18 cellular contexts compared by ENCODE assay signal in genomic region chr3:153734777-153735551, GRCh38.
DNase-seq lines count a peak whose midpoint lies in the region; TF ChIP-seq lines count a peak whose summit lies in the region.
"Had no signal": no experiment of that assay in that cellular context is flagged by ENCODE, and none has a peak within 500 bp of the region (broad histone marks: within the 10 kb centered on the region; RNA-seq: fewer than 3 reads in every experiment).

No MANE protein-coding gene starts in this region.

- H4K20me1 ChIP-seq in mammary epithelial cell (ENCODE audit: insufficient read depth, low read length), result no peaks in the 10 kb centered on the region

- H3K4me1 ChIP-seq in mammary epithelial cell (ENCODE audit: insufficient read depth, low read length), result peaks cover 6% of the 10 kb centered on the region
- H3K4me1 ChIP-seq in stomach smooth muscle (ENCODE audit: control insufficient read depth, insufficient read depth, low read length), result no peaks in the 10 kb centered on the region
- H3K4me1 ChIP-seq: heart left ventricle had no signal

- 84% methylated on average over 1 of the region's 1 CpG for WGBS in mammary epithelial cell (ENCODE audit: low coverage, missing lambda C conversion rate)

- H3K36me3 ChIP-seq in mammary epithelial cell (ENCODE audit: insufficient read depth, low read length) (no peaks in the 10 kb centered on the region), stomach smooth muscle (ENCODE audit: control insufficient read depth in 2 of 2, insufficient read depth in 2 of 2, low read length in 2 of 2) (no peaks in the 10 kb centered on the region)
- H3K36me3 ChIP-seq: heart left ventricle had no signal

- intact Hi-C loops in mammary epithelial cell (cut with micrococcal nuclease) (no loop called here), head of caudate nucleus (cut with DNase I) (no loop called here)

- H2AFZ ChIP-seq in mammary epithelial cell (ENCODE audit: low read depth, low read length), result no peak overlapping the region

- CTCF ChIA-PET in mammary epithelial cell (lab: Charles Lee; ENCODE audit: low non-redundant PET), result no interaction called here

- BruUV-seq in mammary epithelial cell (replicated peaks; lab: Mats Ljungman, UMichigan), result TSS peak; percentile 73

- dilution Hi-C loops in mammary epithelial cell (cut with HindIII; ENCODE audit: low sequenced_read_pairs), result no loop called here

- no peak overlapping the region for H3K4me2 ChIP-seq in mammary epithelial cell (ENCODE audit: insufficient read depth, low read depth, low read length)

- no peaks in the 10 kb centered on the region for H3K79me2 ChIP-seq in mammary epithelial cell (ENCODE audit: insufficient read depth, low read length)

- TF ChIP-seq CTCF in mammary epithelial cell (conservative IDR thresholded peaks at IDR 0.05 in 1 of 2, IDR thresholded peaks at IDR 0.05 in 1 of 2; ENCODE audit: extremely low read depth in 1 of 2, insufficient read depth in 1 of 2, low read depth in 1 of 2, low read length in 2 of 2), result no peak

- H3K27me3 ChIP-seq in mammary epithelial cell (ENCODE audit: insufficient read depth, low read length) (no peaks in the 10 kb centered on the region), stomach smooth muscle (ENCODE audit: control insufficient read depth in 1 of 2, insufficient read depth in 2 of 2, low read length in 2 of 2) (no peaks in the 10 kb centered on the region)
- H3K27me3 ChIP-seq: heart left ventricle had no signal

- H3K9ac ChIP-seq in mammary epithelial cell (ENCODE audit: insufficient read depth, low read length) (no peak overlapping the region), stomach smooth muscle (ENCODE audit: low read length in 2 of 2) (no peak overlapping the region)

- H3K27ac ChIP-seq in mammary epithelial cell (ENCODE audit: insufficient read depth, low read depth, low read length) (peak overlapping the region; percentile 34), stomach smooth muscle (ENCODE audit: low read length) (peak overlapping the region; percentile 12)
- H3K27ac ChIP-seq: skin epidermis had no signal

- peak; percentile 4 for DNase-seq in HS-27A (ENCODE audit: low read depth)
- DNase-seq in mammary epithelial cell, result peak; percentile 70
- peak; percentile 59 for DNase-seq in glomerular visceral epithelial cell (ENCODE audit: extremely low spot score)
- no peak for DNase-seq in NCI-H128 (lab: John Stamatoyannopoulos, UW; ENCODE audit: unreplicated experiment)
- no peak for DNase-seq in NCI-H82 (lab: John Stamatoyannopoulos, UW)
- no peak for DNase-seq in head of caudate nucleus
- DNase-seq in SHP77 treated with DMSO at 0.1 percent for 48 hours (lab: John Stamatoyannopoulos, UW), result no peak
- DNase-seq: activated CD4-positive, alpha-beta T cell treated with anti-CD3 and anti-CD28 coated beads for 48 hours; activated T-cell treated with anti-CD3 and anti-CD28 coated beads, Interleukin-2, amount 50 U/mL, for 48 hours; CD8-positive, alpha-beta T cell; heart left ventricle; HFFc6; left ventricle myocardium superior; NCI-H1105; NCI-H446; stimulated activated naive CD8-positive, alpha-beta T cell treated with anti-CD3 and anti-CD28 coated beads, Interleukin-15, amount 100 ng/mL, for 72 hours had no signal

- in situ Hi-C loops in mammary epithelial cell (cut with MboI; ENCODE audit: low sequenced_read_pairs in 2 of 2), result no loop called here

- H3K9me3 ChIP-seq in mammary epithelial cell (replicated peaks; ENCODE audit: insufficient read depth, low read length) (peaks cover 4% of the 10 kb centered on the region), stomach smooth muscle (ENCODE audit: control insufficient read depth in 2 of 2, low read length in 2 of 2) (peaks cover 0 to 3% of the 10 kb centered on the region in 2 donors)

- H3K4me3 ChIP-seq in mammary epithelial cell (replicated peaks in 1 of 3; ENCODE audit: insufficient read depth in 1 of 3, low read depth in 2 of 3, low read length in 3 of 3) (no peak overlapping the region), stomach smooth muscle (ENCODE audit: low read length in 2 of 2) (no peak overlapping the region)
- H3K4me3 ChIP-seq: heart left ventricle, skin epidermis had no signal

Comparison
In these comparisons a context has a peak if more than half of its experiments do, and no peak if none do; other contexts are left out.
1. DNase-seq: peak in HS-27A (single experiment), mammary epithelial cell (single experiment) and glomerular visceral epithelial cell (single experiment); none in NCI-H128 (single experiment), NCI-H82 (single experiment), head of caudate nucleus (0 of 42) and SHP77 treated with DMSO at 0.1 percent for 48 hours (single experiment).